25 cellular contexts compared by ENCODE assay signal in the genomic region with DNA sequence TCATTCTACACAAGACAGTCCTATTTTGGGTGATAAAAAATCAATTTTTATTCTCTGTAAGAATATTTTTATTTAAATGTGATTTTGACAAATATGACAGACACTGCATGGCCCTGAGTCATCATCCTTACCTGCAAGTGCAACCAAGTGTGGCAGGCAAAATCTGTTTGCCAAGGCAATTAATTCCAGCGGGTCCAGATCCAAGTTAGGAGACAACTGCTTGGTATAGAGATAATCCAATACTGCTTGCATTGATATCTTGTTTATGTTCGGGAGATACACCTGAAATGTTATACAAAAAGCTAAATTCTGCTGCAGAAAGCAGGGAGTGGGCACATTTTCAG.
"Had no signal": no experiment of that assay in that cellular context is flagged by ENCODE, and none has a peak within 500 bp of the region (broad histone marks: within the 10 kb centered on the region; RNA-seq: fewer than 3 reads in every experiment).

No MANE protein-coding gene starts in this region.

- DNase-seq: activated CD4-positive, alpha-beta T cell treated with anti-CD3 and anti-CD28 coated beads, Interleukin-2, amount 10 ng/mL, durations not matched to agents 24 days and 14 days; activated CD4-positive, CD25-positive, alpha-beta regulatory T cell treated with anti-CD3 and anti-CD28 coated beads, Interleukin-2, amount 50 U/mL, for 72 hours; activated CD8-positive, alpha-beta T cell treated with anti-CD3 and anti-CD28 coated beads for 36 hours; activated gamma-delta T cell treated with Interleukin-2 at 50 U/mL for 16 hours; activated T-cell treated with anti-CD3 and anti-CD28 coated beads, Interleukin-2, amount 50 U/mL, for 4 hours; dermis blood vessel endothelial cell; effector CD4-positive, alpha-beta T cell; esophagus squamous epithelium; glutamatergic neuron; hippocampal formation; left colon; naive B cell; ovary; stimulated activated CD4-positive, alpha-beta T cell treated with anti-CD3 and anti-CD28 coated beads, Interleukin-15, amount 100 ng/mL, for 24 hours; stimulated activated CD4-positive, alpha-beta T cell treated with anti-CD3 and anti-CD28 coated beads, Interleukin-2, amount 100 ng/mL, for 24 hours; stimulated activated naive CD4-positive, alpha-beta T cell; T-helper 2 cell; tibial artery; upper lobe of right lung had no signal

- H3K4me1 ChIP-seq: breast epithelium, prostate gland, right atrium auricular region, suprapubic skin, upper lobe of right lung had no signal

- H3K36me3 ChIP-seq: breast epithelium, esophagus squamous epithelium, ovary, prostate gland, upper lobe of right lung had no signal

- H3K27ac ChIP-seq: breast epithelium, epithelial cell of prostate, esophagus squamous epithelium, ovary, prostate gland, right atrium auricular region, suprapubic skin, upper lobe of right lung had no signal

- H3K4me3 ChIP-seq: breast epithelium, esophagus squamous epithelium, ovary, prostate gland, right atrium auricular region, suprapubic skin, tibial artery, upper lobe of right lung had no signal

- H3K27me3 ChIP-seq: breast epithelium, esophagus squamous epithelium, ovary, right atrium auricular region, suprapubic skin, tibial artery, upper lobe of right lung had no signal

- H3K9me3 ChIP-seq: breast epithelium, esophagus squamous epithelium, ovary, prostate gland, right atrium auricular region, suprapubic skin, tibial artery, upper lobe of right lung had no signal

- ATAC-seq: activated CD8-positive, alpha-beta T cell treated with anti-CD3 and anti-CD28 coated beads for 36 hours; activated T-cell treated with anti-CD3 and anti-CD28 coated beads, Interleukin-2, amount 50 U/mL, for 4 hours; activated T-helper 17 cell treated with anti-CD3 and anti-CD28 coated beads, Interleukin-2, amount 50 U/mL, for 72 hours; left colon had no signal
